In genomic region chr1:167742395-167743057, GRCh38 we compare ENCODE assay signal across 7 cellular contexts. TPM values are rescaled to one million over a fixed set of nuclear protein-coding genes. Genes with fewer than 3 reads are reported as not detected.
DNase-seq lines count a peak whose midpoint lies in the region; ATAC-seq, FAIRE-seq and TF ChIP-seq lines count a peak whose summit lies in the region.
"Not testable (repeated sequence)": the region's sequence is repeated elsewhere in the genome, so short reads cannot be mapped to it uniquely, and the experiment has no call there.

No MANE protein-coding gene starts in this region.

- H3K4me3 ChIP-seq in Caco-2 (ENCODE audit: low read depth, low read length); IMR-90 (ENCODE audit: insufficient read depth, low read depth, low read length); HepG2 (replicated peaks in 1 of 3; ENCODE audit: insufficient read depth in 1 of 3, low read depth in 2 of 3, low read length in 3 of 3): not testable (repeated sequence)

- BruUV-seq in Caco-2 (replicated peaks; lab: Mats Ljungman, UMichigan); IMR-90 (replicated peaks; lab: Mats Ljungman, UMichigan); HepG2 (replicated peaks; lab: Mats Ljungman, UMichigan): not testable (repeated sequence)

- in situ Hi-C loops in IMR-90 (cut with MboI; ENCODE audit: low sequenced_read_pairs); HepG2 (cut with HindIII; ENCODE audit: extremely low pct_ligation_motif_present, low pct_unique_long_range_greater_than_20kb): not testable (repeated sequence)

- H3K27me3 Mint-ChIP-seq in Caco-2 (ENCODE audit: insufficient read depth, unreplicated experiment); WTC11 (ENCODE audit: low read depth); progenitor cell of endocrine pancreas: not testable (repeated sequence)

- H3K4me1 Mint-ChIP-seq in Caco-2 (ENCODE audit: low read depth, unreplicated experiment) = peaks cover 52% of the 10 kb centered on the region
- H3K4me1 Mint-ChIP-seq in WTC11 = peaks cover 38% of the 10 kb centered on the region
- H3K4me1 Mint-ChIP-seq in progenitor cell of endocrine pancreas (ENCODE audit: low read depth) = peaks cover 18% of the 10 kb centered on the region

- not testable (repeated sequence) for H3K56ac ChIP-seq in IMR-90 (ENCODE audit: extremely low read depth, insufficient read depth, low read length)

- H3K9me1 ChIP-seq in IMR-90 (ENCODE audit: insufficient read depth, low read length) = peaks cover 24% of the 10 kb centered on the region

- H3K14ac ChIP-seq in IMR-90 (replicated peaks; ENCODE audit: low read depth, low read length) = not testable (repeated sequence)

- DNase-seq in Caco-2; WTC11 (ENCODE audit: low spot score); progenitor cell of endocrine pancreas (ENCODE audit: low spot score, unreplicated experiment): not testable (repeated sequence)
- DNase-seq in IMR-90 (peak; percentile 31), NCI-H345 treated with DMSO at 0.1 percent for 48 hours (lab: John Stamatoyannopoulos, UW; ENCODE audit: unreplicated experiment) (peak; percentile 18), brain pericyte (ENCODE audit: low read depth, low spot score) (peak; percentile 46), HepG2 (ENCODE audit: low spot score) (peak; percentile 48)

- not testable (repeated sequence) for H3K4ac ChIP-seq in IMR-90 (ENCODE audit: low read depth, low read length)

- not testable (repeated sequence) for H2BK120ac ChIP-seq in IMR-90 (ENCODE audit: low read depth, low read length)

- not testable (repeated sequence) for H3K23ac ChIP-seq in IMR-90 (ENCODE audit: low read depth, low read length)

- peak; percentile 38; the same call in 1 of the 2 replicates for ATAC-seq in IMR-90 (ENCODE audit: low read depth)
- ATAC-seq in WTC11, HepG2: not testable (repeated sequence)

- not testable (repeated sequence) for H3K27ac ChIP-seq in IMR-90 (ENCODE audit: insufficient read depth, low read length); HepG2 (ENCODE audit: extremely low read length, insufficient read depth, low read length)

- peak overlapping the region; percentile 82 for H3K27ac Mint-ChIP-seq in Caco-2 (ENCODE audit: unreplicated experiment)
- peak overlapping the region; percentile 76 for H3K27ac Mint-ChIP-seq in WTC11
- H3K27ac Mint-ChIP-seq in progenitor cell of endocrine pancreas = peak overlapping the region; percentile 22

- not testable (repeated sequence) for H2AFZ ChIP-seq in IMR-90 (replicated peaks; ENCODE audit: low read length, poor library complexity); HepG2 (ENCODE audit: low read length)

- not testable (repeated sequence) for H3K4me2 ChIP-seq in IMR-90 (ENCODE audit: low read depth, low read length); HepG2 (ENCODE audit: low read depth, low read length)

- H3K18ac ChIP-seq in IMR-90 (ENCODE audit: low read depth, low read length) = not testable (repeated sequence)

- H3K9me3 ChIP-seq in Caco-2; IMR-90 (ENCODE audit: control insufficient read depth, insufficient read depth, low read length); HepG2 (ENCODE audit: low read length): not testable (repeated sequence)

- not testable (repeated sequence) for H2BK20ac ChIP-seq in IMR-90 (ENCODE audit: low read depth, low read length)

- H3K9me3 Mint-ChIP-seq in Caco-2 (ENCODE audit: unreplicated experiment); WTC11; progenitor cell of endocrine pancreas (ENCODE audit: low read depth): not testable (repeated sequence)

- peaks cover 62% of the 10 kb centered on the region for H3K79me2 ChIP-seq in HepG2 (ENCODE audit: insufficient read depth, low read length)

- intact Hi-C loops in Caco-2 (cut with micrococcal nuclease; ENCODE audit: unreplicated experiment); IMR-90 (cut with micrococcal nuclease); HepG2 (cut with micrococcal nuclease; ENCODE audit: unreplicated experiment): not testable (repeated sequence)

- H3K9ac ChIP-seq in IMR-90 (ENCODE audit: low read depth, low read length); HepG2 (ENCODE audit: insufficient read depth, low read depth, low read length): not testable (repeated sequence)

- not testable (repeated sequence) for TF ChIP-seq EP300 in HepG2 (IDR thresholded peaks at IDR 0.05; ENCODE audit: low read depth in 2 of 2, low read length in 2 of 2); HepG2 (CRISPR knock-in tag; IDR thresholded peaks at IDR 0.05; ENCODE audit: borderline replicate concordance)

- H2AK5ac ChIP-seq in IMR-90 (ENCODE audit: low read depth, low read length) = not testable (repeated sequence)

- not testable (repeated sequence) for H2BK15ac ChIP-seq in IMR-90 (ENCODE audit: low read depth, low read length)

- H3K27me3 ChIP-seq in Caco-2 (replicated peaks; ENCODE audit: control insufficient read depth, insufficient read depth, low read length); IMR-90 (ENCODE audit: control insufficient read depth, insufficient read depth, low read length); HepG2 (ENCODE audit: control insufficient read depth in 1 of 2, insufficient read depth in 2 of 2, low read length in 2 of 2): not testable (repeated sequence)

- not testable (repeated sequence) for H3K36me3 ChIP-seq in Caco-2 (ENCODE audit: control insufficient read depth, insufficient read depth, low read length); IMR-90 (ENCODE audit: control insufficient read depth, insufficient read depth, low read length); HepG2 (replicated peaks in 1 of 2; ENCODE audit: control insufficient read depth in 1 of 2, insufficient read depth in 2 of 2, low read length in 2 of 2)

- H2BK5ac ChIP-seq in IMR-90 (ENCODE audit: low read depth, low read length, poor library complexity, severe bottlenecking) = not testable (repeated sequence)

- peaks cover 36% of the 10 kb centered on the region for H3K36me3 Mint-ChIP-seq in Caco-2 (ENCODE audit: insufficient read depth, unreplicated experiment)
- not testable (repeated sequence) for H3K36me3 Mint-ChIP-seq in WTC11
- peaks cover 17% of the 10 kb centered on the region for H3K36me3 Mint-ChIP-seq in progenitor cell of endocrine pancreas (ENCODE audit: insufficient read depth)

- not testable (repeated sequence) for TF ChIP-seq CTCF in Caco-2 (IDR thresholded peaks at IDR 0.05; ENCODE audit: insufficient read depth in 1 of 2, low read depth in 1 of 2, low read length in 1 of 2, severe bottlenecking in 1 of 2, unreplicated experiment in 1 of 2); IMR-90 (conservative IDR thresholded peaks at IDR 0.05; ENCODE audit: low read depth, low read length); WTC11 (IDR thresholded peaks at IDR 0.05); HepG2 (CRISPR knock-in tag; IDR thresholded peaks at IDR 0.05); progenitor cell of endocrine pancreas (IDR thresholded peaks at IDR 0.05; ENCODE audit: unreplicated experiment)

- H4K8ac ChIP-seq in IMR-90 (ENCODE audit: low read depth in 2 of 2, low read length in 2 of 2) = not testable (repeated sequence)

- peaks cover 49% of the 10 kb centered on the region for H3K4me1 ChIP-seq in Caco-2
- not testable (repeated sequence) for H3K4me1 ChIP-seq in IMR-90 (ENCODE audit: control insufficient read depth, insufficient read depth, low read length)
- peaks cover 46% of the 10 kb centered on the region for H3K4me1 ChIP-seq in HepG2 (ENCODE audit: insufficient read depth, low read length)

- dilution Hi-C loops in IMR-90 (cut with HindIII; ENCODE audit: low sequenced_read_pairs, unreplicated experiment) = not testable (repeated sequence)

- POLR2A ChIA-PET in Caco-2 (lab: Charles Lee); IMR-90 (lab: Charles Lee; ENCODE audit: unreplicated experiment); WTC11 (lab: Charles Lee); HepG2 (lab: Yijun Ruan, JAX): not testable (repeated sequence)

- TF ChIP-seq RAD21 in IMR-90 (IDR thresholded peaks at IDR 0.05; ENCODE audit: low read length); HepG2 (CRISPR knock-in tag; IDR thresholded peaks at IDR 0.05): not testable (repeated sequence)

- H4K91ac ChIP-seq in IMR-90 (ENCODE audit: insufficient read depth, low read depth, low read length) = not testable (repeated sequence)

- not testable (repeated sequence) for FAIRE-seq in HepG2 (lab: Jason Lieb, UNC)

- H3K4me3 Mint-ChIP-seq in Caco-2 (ENCODE audit: unreplicated experiment); WTC11; progenitor cell of endocrine pancreas (ENCODE audit: low read depth): not testable (repeated sequence)

- peaks cover 34 to 76% of the 10 kb centered on the region in 2 experiments for H3K79me1 ChIP-seq in IMR-90 (ENCODE audit: low read depth in 1 of 2, low read length in 2 of 2)

- CTCF ChIA-PET in Caco-2 (lab: Charles Lee); IMR-90 (lab: Yijun Ruan, JAX); WTC11 (lab: Charles Lee); HepG2 (lab: Yijun Ruan, JAX; ENCODE audit: low intra/inter-chr PET ratio, low total read pairs): not testable (repeated sequence)

- WGBS in IMR-90 (ENCODE audit: extremely low coverage in 2 of 2, insufficient read length in 1 of 2), 2 experiments = no CpG with 5 or more reads among the region's 1 CpG
- 84% methylated on average over 1 of the region's 1 CpG for WGBS in HepG2 (ENCODE audit: low lambda C conversion rate)

- H4K5ac ChIP-seq in IMR-90 (ENCODE audit: low read depth, low read length) = not testable (repeated sequence)

- TF ChIP-seq POLR2A in IMR-90 (IDR thresholded peaks at IDR 0.05; ENCODE audit: low read depth, low read length); HepG2 (IDR thresholded peaks at IDR 0.05; ENCODE audit: insufficient read depth in 1 of 2, low read depth in 2 of 2, low read length in 2 of 2): not testable (repeated sequence)

- peaks cover 83% of the 10 kb centered on the region for H4K20me1 ChIP-seq in IMR-90 (ENCODE audit: insufficient read depth, low read length)
- H4K20me1 ChIP-seq in HepG2 (ENCODE audit: insufficient read depth, low read length) = not testable (repeated sequence)

- not testable (repeated sequence) for H2AK9ac ChIP-seq in IMR-90 (replicated peaks; ENCODE audit: low read depth, low read length, poor library complexity)

RNA-seq across cellular contexts. Expression of gene MPZL1, which starts 20.7 kb away (rescaled TPM):
- total RNA-seq in Caco-2 (2022) = 273 and 280 TPM in 2 replicates
- 81.7 and 87.3 TPM in 2 replicates for total RNA-seq in IMR-90 (2012; rRNA removed)
- polyA plus RNA-seq in IMR-90 (2012; rRNA removed) = 48.0 and 55.3 TPM in 2 replicates
- polyA plus RNA-seq in IMR-90 (2012; cell fraction: cytosol; rRNA removed) = 28.8 and 39.7 TPM in 2 replicates
- polyA plus RNA-seq in IMR-90 (2012; cell fraction: nucleus; rRNA removed; ENCODE audit: low replicate concordance) = 22.6 and 65.6 TPM in 2 replicates
- 71.7 to 74.1 TPM (median 72.3 TPM) in 3 replicates for total RNA-seq in WTC11 (2021)
- 43.9 and 68.7 TPM in 2 replicates for total RNA-seq in HepG2 (2016; rRNA removed; fragmentation: Illumina TruSeq; extraction: Trizol)
- 32.2 and 32.5 TPM in 2 replicates for total RNA-seq in HepG2 (2016; cell fraction: cytosol; rRNA removed; fragmentation: Illumina TruSeq; extraction: Trizol; ENCODE audit: low read depth)
- 37.7 and 65.7 TPM in 2 replicates for total RNA-seq in HepG2 (2016; cell fraction: insoluble cytoplasmic fraction; rRNA removed; fragmentation: Illumina TruSeq; extraction: Trizol)
- 33.4 and 37.7 TPM in 2 replicates for total RNA-seq in HepG2 (2016; cell fraction: membrane; rRNA removed; fragmentation: Illumina TruSeq; extraction: Trizol)
- 62.3 and 75.4 TPM in 2 replicates for total RNA-seq in HepG2 (2016; cell fraction: nucleus; rRNA removed; fragmentation: Illumina TruSeq; extraction: Trizol)
- polyA plus RNA-seq in HepG2 (2011; rRNA removed) = 38.0 and 40.1 TPM in 2 replicates
- 16.8 and 31.1 TPM in 2 replicates for polyA plus RNA-seq in HepG2 (2011; cell fraction: cytosol; rRNA removed)
- polyA plus RNA-seq in HepG2 (2011; cell fraction: nucleus; rRNA removed) = 16.0 and 18.0 TPM in 2 replicates
- 41.2 and 46.3 TPM in 2 replicates for polyA plus RNA-seq in HepG2 (2012)
- 9.7 and 14.9 TPM in 2 replicates for polyA plus RNA-seq in HepG2 (2016; cell fraction: cytosol; fragmentation: Illumina TruSeq; extraction: Trizol; ENCODE audit: low read depth)
- polyA plus RNA-seq in HepG2 (2016; cell fraction: insoluble cytoplasmic fraction; fragmentation: Illumina TruSeq; extraction: Trizol; ENCODE audit: low read depth) = 43.0 and 47.2 TPM in 2 replicates
- 21.1 and 21.8 TPM in 2 replicates for polyA plus RNA-seq in HepG2 (2016; cell fraction: membrane; fragmentation: Illumina TruSeq; extraction: Trizol; ENCODE audit: low read depth)
- polyA plus RNA-seq in HepG2 (2016; cell fraction: nucleus; fragmentation: Illumina TruSeq; extraction: Trizol; ENCODE audit: insufficient read depth, low read depth) = 99.6 and 104 TPM in 2 replicates
- polyA minus RNA-seq in HepG2 (2011; rRNA and poly(A)+ RNA removed; ENCODE audit: low replicate concordance) = 23.5 and 65.7 TPM in 2 replicates
- 37.6 and 52.6 TPM in 2 replicates for polyA minus RNA-seq in HepG2 (2011; cell fraction: cytosol; rRNA and poly(A)+ RNA removed)
- polyA minus RNA-seq in HepG2 (2011; cell fraction: nucleus; rRNA and poly(A)+ RNA removed) = 26.1 and 36.4 TPM in 2 replicates
- total RNA-seq in progenitor cell of endocrine pancreas = 127 and 133 TPM in 2 replicates

Comparison
In these comparisons a context has a peak if more than half of its experiments do, and no peak if none do; other contexts are left out.
1. H3K27ac Mint-ChIP-seq: peak in every context shown above with its lines; median percentile 82 in Caco-2; 76 in WTC11; 22 in progenitor cell of endocrine pancreas.